ENCODE assay signal across 1 cellular context in genomic region chr1:7770939-7771672, GRCh38.
TF ChIP-seq lines count a peak whose summit lies in the region.

Gene VAMP3, plus strand, starts transcription at chr1:7771296. Its CDS starts 88 bp downstream, at chr1:7771384.

TF ChIP-seq in K562, 482 proteins besides CTCF, POLR2A, EP300 and RAD21 (continued from another document and continues in another):
- no peak for TF ChIP-seq ZBTB9 (CRISPR knock-in tag; IDR thresholded peaks at IDR 0.05)
- TF ChIP-seq CREB5 (CRISPR knock-in tag; IDR thresholded peaks at IDR 0.05) = no peak
- 0 out of 2 replicates have a peak, but pooled peaks have one; percentile 34 for TF ChIP-seq PREB (CRISPR knock-in tag; IDR thresholded peaks at IDR 0.05)
- no peak for TF ChIP-seq ZNF655 (CRISPR knock-in tag; IDR thresholded peaks at IDR 0.05)
- no peak for TF ChIP-seq CHD1 (IDR thresholded peaks at IDR 0.05; ENCODE audit: low read length)
- peak; percentile 27 for TF ChIP-seq FOXP1 (CRISPR knock-in tag; IDR thresholded peaks at IDR 0.05)
- TF ChIP-seq CHD7 (IDR thresholded peaks at IDR 0.05; ENCODE audit: low read depth, low read length) = no peak
- TF ChIP-seq BCL6 (CRISPR knock-in tag; IDR thresholded peaks at IDR 0.05) = no peak
- TF ChIP-seq ZNF165 (CRISPR knock-in tag; IDR thresholded peaks at IDR 0.05; ENCODE audit: borderline replicate concordance) = no peak
- no peak for TF ChIP-seq ZZZ3 (IDR thresholded peaks at IDR 0.05)
- no peak for TF ChIP-seq SRSF9 (IDR thresholded peaks at IDR 0.05; ENCODE audit: borderline replicate concordance, low read depth, low read length)
- TF ChIP-seq SMARCC2 (IDR thresholded peaks at IDR 0.05; ENCODE audit: low read depth) = no peak
- TF ChIP-seq TCF7L2 (IDR thresholded peaks at IDR 0.05; ENCODE audit: low read depth, low read length) = no peak
- no peak for TF ChIP-seq ZBED1 (IDR thresholded peaks at IDR 0.05)
- no peak for TF ChIP-seq ZNF518B (CRISPR knock-in tag; IDR thresholded peaks at IDR 0.05)
- TF ChIP-seq GTF2F1 (IDR thresholded peaks at IDR 0.05; ENCODE audit: low read depth, low read length) = no peak
- TF ChIP-seq SREBF2 (CRISPR knock-in tag; IDR thresholded peaks at IDR 0.05) = no peak
- no peak for TF ChIP-seq ELF2 (CRISPR knock-in tag; IDR thresholded peaks at IDR 0.05)
- peak; percentile 86 for TF ChIP-seq SAP30 (IDR thresholded peaks at IDR 0.05; ENCODE audit: borderline replicate concordance, insufficient read depth, low read depth, low read length, poor library complexity, severe bottlenecking)
- no peak for TF ChIP-seq PHB (CRISPR knock-in tag; IDR thresholded peaks at IDR 0.05)
- TF ChIP-seq SRSF7 (optimal IDR thresholded peaks at IDR 0.05; ENCODE audit: low read depth, low read length) = no peak
- no peak for TF ChIP-seq USF1 (CRISPR knock-in tag; IDR thresholded peaks at IDR 0.05)
- TF ChIP-seq ZNF764 (CRISPR knock-in tag; IDR thresholded peaks at IDR 0.05; ENCODE audit: low read depth) = no peak
- no peak for TF ChIP-seq HNRNPUL1 (IDR thresholded peaks at IDR 0.05; ENCODE audit: low read length)
- peak; percentile 95; the same call in 1 of the 2 replicates for TF ChIP-seq PHF8 (IDR thresholded peaks at IDR 0.05; ENCODE audit: borderline replicate concordance, low read length)
- no peak for TF ChIP-seq ZMIZ1 (IDR thresholded peaks at IDR 0.05; ENCODE audit: low read depth in 2 of 2, low read length in 2 of 2)
- TF ChIP-seq LEF1 (IDR thresholded peaks at IDR 0.05) = no peak
- 0 out of 2 replicates have a peak, but pooled peaks have one; percentile 3 for TF ChIP-seq HMGXB4 (CRISPR knock-in tag; IDR thresholded peaks at IDR 0.05)
